ENCODE assay signal across 7 cellular contexts in the genomic region with DNA sequence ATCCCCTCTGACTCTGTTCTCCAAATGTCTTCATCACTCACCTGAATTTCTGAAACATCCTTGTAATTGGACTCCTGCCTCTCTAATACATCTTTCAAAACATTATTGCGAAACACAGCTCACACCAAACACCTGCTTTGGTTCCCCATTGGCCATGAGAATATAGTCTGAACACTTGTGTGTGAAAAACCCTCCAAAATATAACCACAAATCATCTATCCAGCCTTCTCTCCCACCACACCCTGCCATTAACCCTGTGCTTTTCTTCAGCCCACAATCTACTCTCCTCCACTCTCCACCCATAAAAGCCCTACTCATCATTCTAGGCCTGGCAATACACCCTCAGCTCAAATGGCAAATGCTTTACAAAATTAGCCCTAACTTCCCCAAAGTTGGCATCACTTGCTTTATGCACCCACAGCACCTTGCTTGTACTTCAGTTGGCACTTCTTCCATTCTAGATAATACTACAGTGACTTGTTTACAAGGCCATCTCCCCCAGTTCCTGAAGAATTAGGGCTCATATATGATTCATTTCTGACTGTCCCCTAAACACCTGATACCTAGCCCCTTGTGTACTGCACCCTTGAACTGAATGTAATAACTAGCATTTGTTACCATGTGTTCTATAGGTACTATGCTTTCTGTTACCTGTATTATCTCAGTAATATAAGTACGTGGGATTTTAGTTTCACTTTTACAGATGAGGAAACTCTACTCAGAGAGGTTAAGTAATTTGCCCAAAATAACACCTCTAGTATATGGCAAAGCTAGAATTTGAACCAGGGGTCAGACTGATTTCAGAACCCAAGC. TPM values are rescaled to one million over a fixed set of nuclear protein-coding genes. Genes with fewer than 3 reads are reported as not detected.
A peak's percentile ranks its signal among the peaks of the same experiment; 100 is the strongest.
DNase-seq lines count a peak whose midpoint lies in the region; ATAC-seq and TF ChIP-seq lines count a peak whose summit lies in the region.
"Not testable (repeated sequence)": the region's sequence is repeated elsewhere in the genome, so short reads cannot be mapped to it uniquely, and the experiment has no call there.

No MANE protein-coding gene starts in this region.

- DNase-seq in NCI-H1436 treated with DMSO at 0.1 percent for 48 hours (lab: John Stamatoyannopoulos, UW) (peak; percentile 11), T-cell (peak in 1 of 34 experiments; percentile 2)
- DNase-seq in body of pancreas; mesothelial cell of epicardium (ENCODE audit: low spot score in 2 of 2, unreplicated experiment in 2 of 2): not testable (repeated sequence)

- POLR2A ChIA-PET in T-cell (lab: Charles Lee), result interaction anchor here in 1 of 2 donors (0.7 to 1.3 kb wide), 3 partner anchors 9 to 19 kb away, joined by 3 to 4 read pairs (median 4); no protein-coding TSS in a partner anchor

- not testable (repeated sequence) for H3K9me3 Mint-ChIP-seq in T-cell, mesothelial cell of epicardium

- H3K4me1 ChIP-seq in body of pancreas, result peaks cover 50% of the 10 kb centered on the region

- WGBS in body of pancreas, 2 donors, result 59 to 69% methylated on average over 1 of the region's 2 CpGs

- CTCF ChIA-PET in T-cell (lab: Charles Lee), result interaction anchor here in 1 of 2 donors (0.7 to 1.1 kb wide), 3 partner anchors 16 to 101 kb away, joined by 3 to 6 read pairs (median 5); no protein-coding TSS in a partner anchor

- H3K27me3 Mint-ChIP-seq in T-cell; mesothelial cell of epicardium (ENCODE audit: low read depth): not testable (repeated sequence)

- not testable (repeated sequence) for H3K9me3 ChIP-seq in body of pancreas

- peak overlapping the region; percentile 96 to 100 for H3K27ac Mint-ChIP-seq in T-cell
- peak overlapping the region; percentile 28 for H3K27ac Mint-ChIP-seq in mesothelial cell of epicardium

- H3K36me3 ChIP-seq in body of pancreas (replicated peaks in 1 of 2; ENCODE audit: insufficient read depth in 1 of 2, low read depth in 2 of 2), result not testable (repeated sequence)

- H3K27me3 ChIP-seq in body of pancreas, result not testable (repeated sequence)

- H3K4me3 Mint-ChIP-seq in T-cell, result peak overlapping the region; percentile 65 to 78 (median 74)
- H3K4me3 Mint-ChIP-seq in mesothelial cell of epicardium, result not testable (repeated sequence)

- intact Hi-C loops in body of pancreas (cut with DNase I), result not testable (repeated sequence)

- not testable (repeated sequence) for TF ChIP-seq CTCF in body of pancreas (IDR thresholded peaks at IDR 0.05); mesothelial cell of epicardium (IDR thresholded peaks at IDR 0.05; ENCODE audit: unreplicated experiment)

- TF ChIP-seq POLR2A in GM18505 (IDR thresholded peaks at IDR 0.05; ENCODE audit: borderline replicate concordance, extremely low read depth, insufficient read depth, insufficient read length); body of pancreas (IDR thresholded peaks at IDR 0.05): not testable (repeated sequence)

- ATAC-seq in GM18505 (IDR thresholded peaks at IDR 0.05; ENCODE audit: unreplicated experiment), result peak; percentile 29
- peak; percentile 49 for ATAC-seq in GM21717 (IDR thresholded peaks at IDR 0.05; ENCODE audit: unreplicated experiment)
- ATAC-seq in HG03103 (IDR thresholded peaks at IDR 0.05; ENCODE audit: low read depth, unreplicated experiment), result peak; percentile 46
- peak; percentile 72 to 80 (median 76) for ATAC-seq in T-cell (replicated peaks in 1 of 4)
- ATAC-seq in body of pancreas, result peak; percentile 31

- H3K36me3 Mint-ChIP-seq in T-cell, result peaks cover 25% of the 10 kb centered on the region
- not testable (repeated sequence) for H3K36me3 Mint-ChIP-seq in mesothelial cell of epicardium

- peak overlapping the region in 3 of 4 donors; percentile 24 to 63 (median 45) for H3K27ac ChIP-seq in body of pancreas

- peaks cover 76 to 80% (median 77%) of the 10 kb centered on the region in 3 donors for H3K4me1 Mint-ChIP-seq in T-cell
- peaks cover 43% of the 10 kb centered on the region for H3K4me1 Mint-ChIP-seq in mesothelial cell of epicardium

- not testable (repeated sequence) for H3K4me3 ChIP-seq in body of pancreas

RNA-seq across cellular contexts. Expression of gene SYNE2, which starts 17.3 kb away (rescaled TPM):
- 100 to 1,000 TPM; 150 to 321 (median 229) TPM for total RNA-seq in T-cell
- total RNA-seq in body of pancreas, result 100 to 1,000 TPM; 163 to 240 TPM
- 84.6 to 87.1 TPM (median 85.3 TPM) in 3 replicates for total RNA-seq in mesothelial cell of epicardium
